1 cellular context compared by ENCODE assay signal in the genomic region with DNA sequence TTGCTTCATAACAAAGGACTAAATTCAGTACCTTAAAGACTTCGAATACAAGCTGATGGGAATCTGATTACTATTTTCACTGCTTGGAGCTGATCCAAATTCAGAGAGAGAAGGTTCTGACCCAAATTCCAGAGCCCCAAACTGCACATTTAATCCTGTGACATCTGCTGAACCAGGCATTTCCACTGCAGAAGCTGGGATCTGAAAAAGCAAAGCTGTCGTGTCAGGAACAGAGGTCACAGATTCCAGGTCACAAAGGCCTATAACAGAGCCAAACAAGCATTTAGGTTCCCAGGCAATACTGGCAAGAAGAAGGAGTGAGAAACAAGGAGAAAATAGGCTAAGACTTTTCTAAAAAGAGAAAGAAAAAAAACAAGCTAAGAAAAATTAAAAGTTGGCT.
TF ChIP-seq lines count a peak whose summit lies in the region.

No MANE protein-coding gene starts in this region.

TF ChIP-seq in HepG2, 621 proteins besides CTCF, POLR2A, EP300 and RAD21 (continued from another document):
- no peak for TF ChIP-seq THAP11 (CRISPR knock-in tag; IDR thresholded peaks at IDR 0.05)
- TF ChIP-seq LCORL (IDR thresholded peaks at IDR 0.05), result no peak
- TF ChIP-seq LCORL (CRISPR knock-in tag; IDR thresholded peaks at IDR 0.05), result no peak
- no peak for TF ChIP-seq JUND (CRISPR knock-in tag; IDR thresholded peaks at IDR 0.05)
- TF ChIP-seq NBN (conservative IDR thresholded peaks at IDR 0.05), result no peak
- TF ChIP-seq ZNF704 (CRISPR knock-in tag; IDR thresholded peaks at IDR 0.05; ENCODE audit: borderline replicate concordance), result no peak
- no peak for TF ChIP-seq HHEX (CRISPR knock-in tag; IDR thresholded peaks at IDR 0.05)
- TF ChIP-seq HIC2 (CRISPR knock-in tag; IDR thresholded peaks at IDR 0.05; ENCODE audit: low read depth), result no peak
- TF ChIP-seq ZNF34 (CRISPR knock-in tag; IDR thresholded peaks at IDR 0.05; ENCODE audit: borderline replicate concordance), result no peak
- no peak for TF ChIP-seq ZNF570 (CRISPR knock-in tag; IDR thresholded peaks at IDR 0.05; ENCODE audit: borderline replicate concordance)
- no peak for TF ChIP-seq ZBTB42 (CRISPR knock-in tag; IDR thresholded peaks at IDR 0.05)
- no peak for TF ChIP-seq SMAD9 (CRISPR knock-in tag; IDR thresholded peaks at IDR 0.05)
- TF ChIP-seq, protein P1, sequence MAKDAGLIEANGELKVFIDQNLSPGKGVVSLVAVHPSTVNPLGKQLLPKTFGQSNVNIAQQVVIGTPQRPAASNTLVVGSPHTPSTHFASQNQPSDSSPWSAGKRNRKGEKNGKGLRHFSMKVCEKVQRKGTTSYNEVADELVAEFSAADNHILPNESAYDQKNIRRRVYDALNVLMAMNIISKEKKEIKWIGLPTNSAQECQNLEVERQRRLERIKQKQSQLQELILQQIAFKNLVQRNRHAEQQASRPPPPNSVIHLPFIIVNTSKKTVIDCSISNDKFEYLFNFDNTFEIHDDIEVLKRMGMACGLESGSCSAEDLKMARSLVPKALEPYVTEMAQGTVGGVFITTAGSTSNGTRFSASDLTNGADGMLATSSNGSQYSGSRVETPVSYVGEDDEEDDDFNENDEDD (CRISPR knock-in tag; IDR thresholded peaks at IDR 0.05; ENCODE audit: borderline replicate concordance), result no peak
